1 cellular context compared by ENCODE assay signal in the genomic region with DNA sequence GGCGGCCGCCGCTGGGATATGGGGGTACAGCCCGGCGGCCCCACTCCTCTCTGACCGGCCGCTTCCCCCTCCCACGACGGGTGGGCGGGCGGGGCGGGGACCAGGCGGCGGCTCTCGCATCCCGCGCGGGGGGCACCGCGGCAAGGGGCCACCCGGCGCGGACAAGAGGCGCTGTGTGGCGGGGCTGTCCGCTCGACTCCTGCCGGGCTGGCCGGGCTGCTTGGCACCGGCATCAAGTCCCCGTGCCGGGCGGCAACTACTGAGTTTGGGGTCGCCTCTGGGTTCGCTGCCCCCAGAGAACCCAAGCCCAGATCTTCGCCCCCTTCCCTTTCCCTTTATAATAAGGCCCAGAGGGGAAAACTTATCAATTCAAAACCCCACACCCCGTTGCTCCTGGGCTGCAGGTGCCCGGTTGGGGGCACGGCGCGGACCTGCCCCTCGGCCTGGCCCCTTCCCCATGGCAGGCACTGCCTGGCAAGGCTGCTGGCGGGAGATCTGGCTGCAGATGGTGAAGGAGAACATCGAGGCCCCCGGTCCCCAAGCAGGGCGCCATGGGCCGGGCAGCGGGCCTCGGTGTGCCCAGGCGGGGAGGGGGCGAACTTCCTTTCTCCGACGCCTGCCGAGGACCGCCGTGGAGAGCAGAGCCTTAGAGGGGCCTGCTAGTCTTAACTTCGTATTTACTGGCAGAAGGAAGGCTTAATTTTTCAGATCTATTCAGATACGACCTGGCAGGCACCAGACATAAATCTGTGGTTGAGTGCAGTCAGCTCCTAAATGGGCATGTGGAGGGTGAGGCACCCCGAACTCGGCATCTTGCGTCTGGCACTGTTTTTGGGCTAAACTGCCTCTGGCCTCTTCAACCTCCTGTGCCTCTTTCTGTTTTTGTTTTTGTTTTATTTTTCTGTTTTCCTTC.
TF ChIP-seq lines count a peak whose summit lies in the region.

No MANE protein-coding gene starts in this region.

TF ChIP-seq in K562, 482 proteins besides CTCF, POLR2A, EP300 and RAD21:
- TF ChIP-seq, protein P1, sequence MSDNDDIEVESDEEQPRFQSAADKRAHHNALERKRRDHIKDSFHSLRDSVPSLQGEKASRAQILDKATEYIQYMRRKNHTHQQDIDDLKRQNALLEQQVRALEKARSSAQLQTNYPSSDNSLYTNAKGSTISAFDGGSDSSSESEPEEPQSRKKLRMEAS (CRISPR knock-in tag; IDR thresholded peaks at IDR 0.05) = 0 out of 2 replicates have a peak, but pooled peaks have one; percentile 8
- no peak for TF ChIP-seq NR2C2 (CRISPR knock-in tag; IDR thresholded peaks at IDR 0.05)
- TF ChIP-seq NR2C2 (tag; IDR thresholded peaks at IDR 0.05) = no peak
- TF ChIP-seq KDM5B (IDR thresholded peaks at IDR 0.05; ENCODE audit: insufficient replicate concordance, low read depth, low read length) = peak; percentile 26
- TF ChIP-seq, protein P2, sequence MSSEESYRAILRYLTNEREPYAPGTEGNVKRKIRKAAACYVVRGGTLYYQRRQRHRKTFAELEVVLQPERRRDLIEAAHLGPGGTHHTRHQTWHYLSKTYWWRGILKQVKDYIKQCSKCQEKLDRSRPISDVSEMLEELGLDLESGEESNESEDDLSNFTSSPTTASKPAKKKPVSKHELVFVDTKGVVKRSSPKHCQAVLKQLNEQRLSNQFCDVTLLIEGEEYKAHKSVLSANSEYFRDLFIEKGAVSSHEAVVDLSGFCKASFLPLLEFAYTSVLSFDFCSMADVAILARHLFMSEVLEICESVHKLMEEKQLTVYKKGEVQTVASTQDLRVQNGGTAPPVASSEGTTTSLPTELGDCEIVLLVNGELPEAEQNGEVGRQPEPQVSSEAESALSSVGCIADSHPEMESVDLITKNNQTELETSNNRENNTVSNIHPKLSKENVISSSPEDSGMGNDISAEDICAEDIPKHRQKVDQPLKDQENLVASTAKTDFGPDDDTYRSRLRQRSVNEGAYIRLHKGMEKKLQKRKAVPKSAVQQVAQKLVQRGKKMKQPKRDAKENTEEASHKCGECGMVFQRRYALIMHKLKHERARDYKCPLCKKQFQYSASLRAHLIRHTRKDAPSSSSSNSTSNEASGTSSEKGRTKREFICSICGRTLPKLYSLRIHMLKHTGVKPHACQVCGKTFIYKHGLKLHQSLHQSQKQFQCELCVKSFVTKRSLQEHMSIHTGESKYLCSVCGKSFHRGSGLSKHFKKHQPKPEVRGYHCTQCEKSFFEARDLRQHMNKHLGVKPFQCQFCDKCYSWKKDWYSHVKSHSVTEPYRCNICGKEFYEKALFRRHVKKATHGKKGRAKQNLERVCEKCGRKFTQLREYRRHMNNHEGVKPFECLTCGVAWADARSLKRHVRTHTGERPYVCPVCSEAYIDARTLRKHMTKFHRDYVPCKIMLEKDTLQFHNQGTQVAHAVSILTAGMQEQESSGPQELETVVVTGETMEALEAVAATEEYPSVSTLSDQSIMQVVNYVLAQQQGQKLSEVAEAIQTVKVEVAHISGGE (CRISPR knock-in tag; IDR thresholded peaks at IDR 0.05) = 0 out of 6 replicates have a peak, but pooled peaks of 1 of the 3 experiments have one; percentile 0
- TF ChIP-seq ZBTB7A (IDR thresholded peaks at IDR 0.05; ENCODE audit: borderline replicate concordance, control insufficient read depth, low read depth, low read length) = peak; percentile 14; the same call in 1 of the 2 replicates
- no peak for TF ChIP-seq ZNF668 (CRISPR knock-in tag; IDR thresholded peaks at IDR 0.05)
- TF ChIP-seq BCL6 (CRISPR knock-in tag; IDR thresholded peaks at IDR 0.05) = no peak
- no peak for TF ChIP-seq BCOR (IDR thresholded peaks at IDR 0.05)
